ENCODE assay signal across 12 cellular contexts in genomic region chr17:42129109-42129837, GRCh38. TPM values are rescaled to one million over a fixed set of nuclear protein-coding genes. Genes with fewer than 3 reads are reported as not detected.
A peak's percentile ranks its signal among the peaks of the same experiment; 100 is the strongest.
DNase-seq lines count a peak whose midpoint lies in the region; ATAC-seq and TF ChIP-seq lines count a peak whose summit lies in the region.
"Had no signal": no experiment of that assay in that cellular context is flagged by ENCODE, and none has a peak within 500 bp of the region (broad histone marks: within the 10 kb centered on the region; RNA-seq: fewer than 3 reads in every experiment).

No MANE protein-coding gene starts in this region.

- peaks cover 17% of the 10 kb centered on the region for H3K36me3 ChIP-seq in mammary epithelial cell (ENCODE audit: insufficient read depth, low read length)
- H3K36me3 ChIP-seq in left ventricle myocardium inferior: peaks cover 61% of the 10 kb centered on the region
- peaks cover 0 to 18% of the 10 kb centered on the region in 2 donors for H3K36me3 ChIP-seq in aorta (ENCODE audit: control insufficient read depth in 1 of 2, insufficient read depth in 2 of 2, low read length in 1 of 2)
- H3K36me3 ChIP-seq in PC-9 (ENCODE audit: low read depth): 0 out of 2 replicates have a peak, but pooled peaks cover 5% of the 10 kb centered on the region

- H3K9me3 ChIP-seq in mammary epithelial cell (replicated peaks; ENCODE audit: insufficient read depth, low read length): no peaks in the 10 kb centered on the region
- no peaks in the 10 kb centered on the region for H3K9me3 ChIP-seq in left ventricle myocardium inferior (replicated peaks)
- no peaks in the 10 kb centered on the region for H3K9me3 ChIP-seq in aorta (ENCODE audit: control insufficient read depth, low read length)
- no peaks in the 10 kb centered on the region for H3K9me3 ChIP-seq in PC-9 (ENCODE audit: insufficient read depth, low read depth)
- H3K9me3 ChIP-seq: body of pancreas had no signal

- H3K27ac Mint-ChIP-seq in MCF 10A (ENCODE audit: low read depth, unreplicated experiment): peak overlapping the region; percentile 52

- peaks cover 14% of the 10 kb centered on the region for H3K4me1 Mint-ChIP-seq in MCF 10A (ENCODE audit: insufficient read depth, unreplicated experiment)

- dilution Hi-C loops in mammary epithelial cell (cut with HindIII; ENCODE audit: low sequenced_read_pairs): loop anchor here (5.0 kb wide), 1 partner anchor 37 kb away; no protein-coding TSS in a partner anchor

- CTCF ChIA-PET in MCF 10A (lab: Yijun Ruan, JAX) (interaction anchor here (1.0 to 1.2 kb wide), 2 partner anchors 10 to 13 kb away, joined by 3 to 5 read pairs; no protein-coding TSS in a partner anchor), mammary epithelial cell (lab: Charles Lee; ENCODE audit: low non-redundant PET) (no interaction called here), PC-9 (lab: Charles Lee) (no interaction called here)

- H3K36me3 Mint-ChIP-seq in MCF 10A (ENCODE audit: insufficient read depth, unreplicated experiment): peaks cover 72% of the 10 kb centered on the region

- H3K79me2 ChIP-seq in mammary epithelial cell (ENCODE audit: insufficient read depth, low read length) (peaks cover 53% of the 10 kb centered on the region), PC-9 (ENCODE audit: low read depth) (peaks cover 38% of the 10 kb centered on the region)

- ATAC-seq in sciatic nerve (peak; percentile 61), aorta (ENCODE audit: low FRiP score) (peak; percentile 31)
- ATAC-seq: body of pancreas had no signal

- H3K4me1 ChIP-seq in mammary epithelial cell (ENCODE audit: insufficient read depth, low read length) (peaks cover 15% of the 10 kb centered on the region), left ventricle myocardium inferior (peaks cover 64% of the 10 kb centered on the region), aorta (ENCODE audit: control insufficient read depth in 1 of 2, insufficient read depth in 2 of 2, low read length in 2 of 2) (no peaks in the 10 kb centered on the region), PC-9 (replicated peaks; ENCODE audit: insufficient read depth) (no peaks in the 10 kb centered on the region)

- BruUV-seq in MCF 10A (replicated peaks; lab: Mats Ljungman, UMichigan) (no TSS peak), mammary epithelial cell (replicated peaks; lab: Mats Ljungman, UMichigan) (no TSS peak), PC-9 (replicated peaks; lab: Mats Ljungman, UMichigan) (no TSS peak)

- no peak overlapping the region for H3K27ac ChIP-seq in mammary epithelial cell (ENCODE audit: insufficient read depth, low read depth, low read length)
- H3K27ac ChIP-seq in left ventricle myocardium inferior (replicated peaks): peak overlapping the region; percentile 90
- no peak overlapping the region for H3K27ac ChIP-seq in aorta (ENCODE audit: low read depth in 1 of 2, low read length in 2 of 2)
- H3K27ac ChIP-seq in PC-9: no peak overlapping the region

- 95% methylated on average over 6 of the region's 8 CpGs for WGBS in mammary epithelial cell (ENCODE audit: low coverage, missing lambda C conversion rate)
- WGBS in aorta, 2 donors: 92 to 96% methylated on average over 8 of the region's 8 CpGs

- H3K9me2 ChIP-seq in PC-9 (ENCODE audit: insufficient read depth): no peaks in the 10 kb centered on the region

- H4K20me1 ChIP-seq in mammary epithelial cell (ENCODE audit: insufficient read depth, low read length) (peaks cover 4% of the 10 kb centered on the region), PC-9 (ENCODE audit: insufficient read depth) (peaks cover 17% of the 10 kb centered on the region)

- POLR2A ChIA-PET in MCF 10A (lab: Yijun Ruan, JAX) (interaction anchor here (0.7 to 1.1 kb wide), 3 partner anchors 25 to 146 kb away, joined by 3 to 4 read pairs (median 3); no protein-coding TSS in a partner anchor), PC-9 (lab: Charles Lee; ENCODE audit: unreplicated experiment) (no interaction called here)

- H3F3A ChIP-seq in PC-9 (ENCODE audit: insufficient read depth, low read depth): peaks cover 5% of the 10 kb centered on the region; the same call in 1 of the 2 replicates

- no peak overlapping the region for H3K4me3 ChIP-seq in mammary epithelial cell (replicated peaks in 1 of 3; ENCODE audit: insufficient read depth in 1 of 3, low read depth in 2 of 3, low read length in 3 of 3)
- no peak overlapping the region for H3K4me3 ChIP-seq in left ventricle myocardium inferior
- H3K4me3 ChIP-seq in aorta (ENCODE audit: low read length in 2 of 2): no peak overlapping the region
- H3K4me3 ChIP-seq in PC-9: no peak overlapping the region
- H3K4me3 ChIP-seq: body of pancreas had no signal

- H3K27me3 Mint-ChIP-seq in MCF 10A (ENCODE audit: insufficient read depth, unreplicated experiment): no peaks in the 10 kb centered on the region

- no peak overlapping the region for H2AFZ ChIP-seq in mammary epithelial cell (ENCODE audit: low read depth, low read length)
- H2AFZ ChIP-seq in PC-9: no peak overlapping the region

- no peak overlapping the region for H3K4me3 Mint-ChIP-seq in MCF 10A (ENCODE audit: unreplicated experiment)

- no peak for DNase-seq in MCF 10A (ENCODE audit: unreplicated experiment)
- DNase-seq in mammary epithelial cell: no peak
- DNase-seq in left ventricle myocardium inferior: peak; percentile 51
- no peak for DNase-seq in sciatic nerve (ENCODE audit: low spot score)
- peak in 1 of 2 donors; percentile 85 for DNase-seq in aorta
- DNase-seq in ecto neural progenitor cell (ENCODE audit: low spot score): no peak
- no peak for DNase-seq in PC-9
- no peak for DNase-seq in posterior vena cava (ENCODE audit: low spot score)
- DNase-seq: activated CD4-positive, alpha-beta T cell treated with anti-CD3 and anti-CD28 coated beads for 1 hour; NCI-H2227 treated with DMSO at 0.1 percent for 48 hours had no signal

- TF ChIP-seq CTCF in MCF 10A (IDR thresholded peaks at IDR 0.05; ENCODE audit: unreplicated experiment) (no peak), mammary epithelial cell (conservative IDR thresholded peaks at IDR 0.05 in 1 of 2, IDR thresholded peaks at IDR 0.05 in 1 of 2; ENCODE audit: extremely low read depth in 1 of 2, insufficient read depth in 1 of 2, low read depth in 1 of 2, low read length in 2 of 2) (no peak), left ventricle myocardium inferior (IDR thresholded peaks at IDR 0.05; ENCODE audit: borderline replicate concordance) (peak; percentile 27), PC-9 (conservative IDR thresholded peaks at IDR 0.05) (no peak)

- intact Hi-C loops in MCF 10A (cut with micrococcal nuclease): no loop called here
- intact Hi-C loops in mammary epithelial cell (cut with micrococcal nuclease): no loop called here
- intact Hi-C loops in left ventricle myocardium inferior (cut with micrococcal nuclease): no loop called here
- intact Hi-C loops in sciatic nerve (cut with DNase I): no loop called here
- intact Hi-C loops in aorta (cut with DNase I): no loop called here
- intact Hi-C loops in PC-9 (cut with micrococcal nuclease; ENCODE audit: unreplicated experiment): no loop called here
- intact Hi-C loops in posterior vena cava (cut with DNase I): loop anchor here in 1 of 2 donors (5.0 kb wide), 1 partner anchor 1697 kb away; no protein-coding TSS in a partner anchor

- H3K9ac ChIP-seq in mammary epithelial cell (ENCODE audit: insufficient read depth, low read length): no peak overlapping the region

- no peak overlapping the region for H3K4me2 ChIP-seq in mammary epithelial cell (ENCODE audit: insufficient read depth, low read depth, low read length)
- H3K4me2 ChIP-seq in PC-9: no peak overlapping the region

- in situ Hi-C loops in mammary epithelial cell (cut with MboI; ENCODE audit: low sequenced_read_pairs in 2 of 2): no loop called here

- H3K9me3 Mint-ChIP-seq in MCF 10A (ENCODE audit: unreplicated experiment): no peaks in the 10 kb centered on the region

- H3K27me3 ChIP-seq in mammary epithelial cell (ENCODE audit: insufficient read depth, low read length): no peaks in the 10 kb centered on the region
- H3K27me3 ChIP-seq in left ventricle myocardium inferior (ENCODE audit: low read depth): no peaks in the 10 kb centered on the region
- no peaks in the 10 kb centered on the region for H3K27me3 ChIP-seq in aorta (ENCODE audit: control insufficient read depth in 1 of 2, insufficient read depth in 2 of 2, low read length in 1 of 2)
- no peaks in the 10 kb centered on the region for H3K27me3 ChIP-seq in PC-9 (ENCODE audit: insufficient read depth, low read depth)
- H3K27me3 ChIP-seq: body of pancreas had no signal

RNA-seq across cellular contexts. Expression of gene HSPB9, which starts 6.7 kb away (rescaled TPM):
- total RNA-seq in MCF 10A (2022) (not detected in 2 replicates), mammary epithelial cell (not detected), left ventricle myocardium inferior (not detected), sciatic nerve (not detected), aorta (not detected), PC-9 (2021) (0.33 TPM in 1 of 2 replicates, not detected in the other), posterior vena cava (not detected)
- polyA plus RNA-seq in mammary epithelial cell (not detected), aorta (under 1 TPM; 0.15 to 0.63 TPM)
- polyA minus RNA-seq in mammary epithelial cell: not detected
- total RNA-seq: osteocyte had no signal

RNA-seq across cellular contexts. Expression of gene KAT2A, which starts 8.1 kb away (rescaled TPM):
- total RNA-seq in MCF 10A (2022) (37.4 and 44.6 TPM in 2 replicates), mammary epithelial cell (10 to 100 TPM; 12.7 to 30.4 TPM), left ventricle myocardium inferior (25.7 TPM), sciatic nerve (58.0 TPM), aorta (10 to 100 TPM; 24.8 to 49.3 TPM), PC-9 (2021) (42.1 and 47.6 TPM in 2 replicates), posterior vena cava (10 to 100 TPM; 19.1 to 25.1 TPM)
- polyA plus RNA-seq in mammary epithelial cell (24.6 TPM), aorta (100 to 1,000 TPM in 1 of 2 donors, 1 to 10 TPM in 1; 8.9 to 109 TPM)
- 22.1 TPM for polyA minus RNA-seq in mammary epithelial cell

RNA-seq across cellular contexts. Expression of gene DHX58, which starts 16.8 kb away (rescaled TPM):
- total RNA-seq in MCF 10A (2022) (2.8 and 4.2 TPM in 2 replicates), mammary epithelial cell (10 to 100 TPM; 11.7 to 12.2 TPM), left ventricle myocardium inferior (3.1 TPM), sciatic nerve (24.8 TPM), aorta (10 to 100 TPM; 11.6 to 24.5 TPM), PC-9 (2021) (17.9 and 26.0 TPM in 2 replicates), posterior vena cava (10 to 100 TPM in 1 of 2 donors, 1 to 10 TPM in 1; 9.9 to 13.0 TPM)
- polyA plus RNA-seq in mammary epithelial cell (4.8 TPM), aorta (10 to 100 TPM in 1 of 2 donors, 1 to 10 TPM in 1; 3.6 to 45.5 TPM)
- 11.0 TPM for polyA minus RNA-seq in mammary epithelial cell

RNA-seq across cellular contexts. Expression of gene RAB5C, which starts 25.5 kb away (rescaled TPM):
- total RNA-seq in MCF 10A (2022): 101 and 119 TPM in 2 replicates
- total RNA-seq in mammary epithelial cell: 100 to 1,000 TPM in 1 of 2 donors, 10 to 100 TPM in 1; 98.4 to 135 TPM
- polyA plus RNA-seq in mammary epithelial cell: 176 TPM
- 114 TPM for polyA minus RNA-seq in mammary epithelial cell
- 38.6 TPM for total RNA-seq in left ventricle myocardium inferior
- 96.1 TPM for total RNA-seq in sciatic nerve
- total RNA-seq in aorta: 100 to 1,000 TPM; 109 to 130 TPM
- polyA plus RNA-seq in aorta: 100 to 1,000 TPM; 122 to 156 TPM
- 97.0 and 120 TPM in 2 replicates for total RNA-seq in PC-9 (2021)
- total RNA-seq in posterior vena cava: 100 to 1,000 TPM; 116 to 122 TPM

RNA-seq across cellular contexts. Expression of gene ZNF385C, which starts 31.0 kb away (rescaled TPM):
- total RNA-seq in MCF 10A (2022) (0.26 and 0.44 TPM in 2 replicates), mammary epithelial cell (under 1 TPM; 0.17 to 0.28 TPM), left ventricle myocardium inferior (0.49 TPM), sciatic nerve (3.0 TPM), aorta (not detected), PC-9 (2021) (1.7 and 2.1 TPM in 2 replicates), posterior vena cava (under 1 TPM; 0.19 to 0.23 TPM)
- polyA plus RNA-seq in mammary epithelial cell (0.10 TPM), aorta (under 1 TPM in 1 of 2 donors, not detected in 1; 0.49 TPM)
- polyA minus RNA-seq in mammary epithelial cell: 0.31 TPM
